14 cellular contexts compared by ENCODE assay signal in the genomic region with DNA sequence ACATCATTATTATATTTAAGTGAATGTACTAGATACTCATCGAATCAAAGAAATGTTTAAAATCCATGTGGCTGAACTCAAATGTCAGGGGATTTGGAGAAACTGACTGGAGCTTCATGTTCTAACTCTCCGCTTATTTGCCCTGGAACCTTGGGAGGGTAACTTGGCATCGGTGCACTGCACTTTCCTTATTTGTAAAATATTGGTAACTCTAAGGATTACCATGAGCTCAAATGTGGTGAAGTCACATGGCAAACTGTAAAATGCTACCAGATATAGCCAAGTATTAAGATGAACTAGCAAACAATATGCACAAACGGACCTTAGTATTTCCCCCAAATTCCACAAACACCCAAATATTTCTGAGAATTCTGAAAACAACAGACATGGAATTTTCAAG.
DNase-seq lines count a peak whose midpoint lies in the region; ATAC-seq and TF ChIP-seq lines count a peak whose summit lies in the region.
"Had no signal": no experiment of that assay in that cellular context is flagged by ENCODE, and none has a peak within 500 bp of the region (broad histone marks: within the 10 kb centered on the region; RNA-seq: fewer than 3 reads in every experiment).

No MANE protein-coding gene starts in this region.

- ATAC-seq in central memory CD8-positive, alpha-beta T cell (replicated peaks; ENCODE audit: extremely low read depth, poor library complexity, severe bottlenecking): no peak

- H3K79me2 ChIP-seq in mammary epithelial cell (ENCODE audit: insufficient read depth, low read length): peaks cover 99% of the 10 kb centered on the region

- intact Hi-C loops in mammary epithelial cell (cut with micrococcal nuclease): no loop called here

- H2AFZ ChIP-seq in mammary epithelial cell (ENCODE audit: low read depth, low read length): no peak overlapping the region

- H3K27ac Mint-ChIP-seq in T-helper 2 cell treated with Interferon-gamma antibody and Interleukin-4, amounts not matched to agents 5 μg/mL and 100 μg/mL, for 36 hours: peak overlapping the region; percentile 93
- H3K27ac Mint-ChIP-seq in central memory CD8-positive, alpha-beta T cell (ENCODE audit: low read depth): peak overlapping the region; percentile 91

- CTCF ChIA-PET in mammary epithelial cell (lab: Charles Lee; ENCODE audit: low non-redundant PET): no interaction called here

- H3K36me3 ChIP-seq in MG63 (peaks cover 36% of the 10 kb centered on the region), skeletal muscle satellite cell (ENCODE audit: insufficient read depth, low read length) (peaks cover 33% of the 10 kb centered on the region), H7 (replicated peaks; ENCODE audit: control insufficient read depth, insufficient read depth, low read length) (no peaks in the 10 kb centered on the region), mammary epithelial cell (ENCODE audit: insufficient read depth, low read length) (peaks cover 5% of the 10 kb centered on the region)

- TF ChIP-seq CTCF in mammary epithelial cell (conservative IDR thresholded peaks at IDR 0.05 in 1 of 2, IDR thresholded peaks at IDR 0.05 in 1 of 2; ENCODE audit: extremely low read depth in 1 of 2, insufficient read depth in 1 of 2, low read depth in 1 of 2, low read length in 2 of 2): no peak

- H3K27me3 ChIP-seq in MG63 (no peaks in the 10 kb centered on the region), skeletal muscle satellite cell (ENCODE audit: control insufficient read depth, insufficient read depth, low read length) (no peaks in the 10 kb centered on the region), H7 (ENCODE audit: control insufficient read depth, insufficient read depth, low read length) (no peaks in the 10 kb centered on the region), mammary epithelial cell (ENCODE audit: insufficient read depth, low read length) (no peaks in the 10 kb centered on the region)

- H3K27me3 Mint-ChIP-seq in T-helper 2 cell treated with Interferon-gamma antibody and Interleukin-4, amounts not matched to agents 5 μg/mL and 100 μg/mL, for 36 hours (ENCODE audit: low read depth): no peaks in the 10 kb centered on the region
- H3K27me3 Mint-ChIP-seq in central memory CD8-positive, alpha-beta T cell: no peaks in the 10 kb centered on the region

- peak overlapping the region; percentile 98 for H3K4me3 Mint-ChIP-seq in T-helper 2 cell treated with Interferon-gamma antibody and Interleukin-4, amounts not matched to agents 5 μg/mL and 100 μg/mL, for 36 hours
- H3K4me3 Mint-ChIP-seq in central memory CD8-positive, alpha-beta T cell: peak overlapping the region; percentile 98

- H3K9ac ChIP-seq in skeletal muscle satellite cell (ENCODE audit: low read depth, low read length) (no peak overlapping the region), mammary epithelial cell (ENCODE audit: insufficient read depth, low read length) (no peak overlapping the region)

- H3K4me1 ChIP-seq in skeletal muscle satellite cell (ENCODE audit: control insufficient read depth, insufficient read depth, low read length) (peaks cover 86% of the 10 kb centered on the region), mammary epithelial cell (ENCODE audit: insufficient read depth, low read length) (peaks cover 53% of the 10 kb centered on the region)

- BruUV-seq in mammary epithelial cell (replicated peaks; lab: Mats Ljungman, UMichigan): no TSS peak

- H3K4me2 ChIP-seq in skeletal muscle satellite cell (ENCODE audit: low read length): peak overlapping the region; percentile 15
- H3K4me2 ChIP-seq in mammary epithelial cell (ENCODE audit: insufficient read depth, low read depth, low read length): no peak overlapping the region

- no peak overlapping the region for H3K27ac ChIP-seq in mammary epithelial cell (ENCODE audit: insufficient read depth, low read depth, low read length)

- no peaks in the 10 kb centered on the region for H3K9me3 Mint-ChIP-seq in T-helper 2 cell treated with Interferon-gamma antibody and Interleukin-4, amounts not matched to agents 5 μg/mL and 100 μg/mL, for 36 hours
- H3K9me3 Mint-ChIP-seq in central memory CD8-positive, alpha-beta T cell: no peaks in the 10 kb centered on the region

- in situ Hi-C loops in mammary epithelial cell (cut with MboI; ENCODE audit: low sequenced_read_pairs in 2 of 2): loop anchor here in 1 of 2 donors (25.0 kb wide), 2 partner anchors 101 to 474 kb away; no protein-coding TSS in a partner anchor

- no peak overlapping the region for H3K4me3 ChIP-seq in MG63
- no peak overlapping the region for H3K4me3 ChIP-seq in skeletal muscle satellite cell (ENCODE audit: low read length)
- H3K4me3 ChIP-seq in H7 (ENCODE audit: insufficient read depth, low read depth, low read length): no peak overlapping the region
- no peak overlapping the region for H3K4me3 ChIP-seq in mammary epithelial cell (replicated peaks in 1 of 3; ENCODE audit: insufficient read depth in 1 of 3, low read depth in 2 of 3, low read length in 3 of 3)

- WGBS in mammary epithelial cell (ENCODE audit: low coverage, missing lambda C conversion rate): 69% methylated on average over 4 of the region's 4 CpGs

- peaks cover 93% of the 10 kb centered on the region for H3K4me1 Mint-ChIP-seq in T-helper 2 cell treated with Interferon-gamma antibody and Interleukin-4, amounts not matched to agents 5 μg/mL and 100 μg/mL, for 36 hours (ENCODE audit: low read depth)
- H3K4me1 Mint-ChIP-seq in central memory CD8-positive, alpha-beta T cell: peaks cover 95% of the 10 kb centered on the region

- dilution Hi-C loops in mammary epithelial cell (cut with HindIII; ENCODE audit: low sequenced_read_pairs): no loop called here

- H3K9me3 ChIP-seq in MG63: no peaks in the 10 kb centered on the region
- H3K9me3 ChIP-seq in skeletal muscle satellite cell (replicated peaks; ENCODE audit: low read length): no peaks in the 10 kb centered on the region
- no peaks in the 10 kb centered on the region for H3K9me3 ChIP-seq in mammary epithelial cell (replicated peaks; ENCODE audit: insufficient read depth, low read length)

- peaks cover 96% of the 10 kb centered on the region for H3K36me3 Mint-ChIP-seq in T-helper 2 cell treated with Interferon-gamma antibody and Interleukin-4, amounts not matched to agents 5 μg/mL and 100 μg/mL, for 36 hours (ENCODE audit: low read depth)
- H3K36me3 Mint-ChIP-seq in central memory CD8-positive, alpha-beta T cell (ENCODE audit: insufficient read depth): peaks cover 81% of the 10 kb centered on the region

- DNase-seq in T-helper 2 cell treated with Interferon-gamma antibody and Interleukin-4, amounts not matched to agents 5 μg/mL and 100 μg/mL, for 36 hours (ENCODE audit: low spot score): no peak
- DNase-seq in T-helper 2 cell (no peak), MG63 (peak; percentile 61), H7 (no peak), mammary epithelial cell (no peak), NCI-H1092 (lab: John Stamatoyannopoulos, UW) (no peak)
- DNase-seq in central memory CD8-positive, alpha-beta T cell (ENCODE audit: low spot score in 2 of 2): no peak
- DNase-seq: 8988T; activated CD4-positive, alpha-beta T cell treated with anti-CD3 and anti-CD28 coated beads, Interleukin-2, amount 50 U/mL, for 4 hours; KBM-7; NCI-H1417 treated with DMSO at 0.1 percent for 48 hours; SHP77 treated with DMSO at 0.1 percent for 48 hours; small intestine had no signal

- no peaks in the 10 kb centered on the region for H4K20me1 ChIP-seq in mammary epithelial cell (ENCODE audit: insufficient read depth, low read length)
